ENCODE assay signal across 8 cellular contexts in genomic region chr21:44175189-44175588, GRCh38. TPM values are rescaled to one million over a fixed set of nuclear protein-coding genes. Genes with fewer than 3 reads are reported as not detected.
A peak's percentile ranks its signal among the peaks of the same experiment; 100 is the strongest.
DNase-seq lines count a peak whose midpoint lies in the region; ATAC-seq, FAIRE-seq and TF ChIP-seq lines count a peak whose summit lies in the region.
"Not testable (repeated sequence)": the region's sequence is repeated elsewhere in the genome, so short reads cannot be mapped to it uniquely, and the experiment has no call there.

No MANE protein-coding gene starts in this region.

- in situ Hi-C loops in K562 (cut with MboI), result not testable (repeated sequence)

- DNase-seq in GM12865 (ENCODE audit: low read depth) (peak; percentile 8), left cardiac atrium (peak; percentile 12)
- DNase-seq in K562 (ENCODE audit: extremely low read depth in 1 of 4, low spot score in 3 of 4); naive thymus-derived CD4-positive, alpha-beta T cell: not testable (repeated sequence)

- H3K79me2 ChIP-seq in K562 (ENCODE audit: control insufficient read depth, insufficient read depth, low read length), result not testable (repeated sequence)

- H3K27me3 ChIP-seq in K562 (ENCODE audit: control insufficient read depth in 2 of 2, insufficient read depth in 2 of 2, low read length in 2 of 2); naive thymus-derived CD4-positive, alpha-beta T cell (ENCODE audit: control insufficient read depth in 2 of 2, insufficient read depth in 2 of 2, low read length in 2 of 2): not testable (repeated sequence)

- BruUV-seq in K562 (replicated peaks; lab: Mats Ljungman, UMichigan), result not testable (repeated sequence)

- CTCF ChIA-PET in K562 (lab: Yijun Ruan, JAX; ENCODE audit: low intra/inter-chr PET ratio); naive thymus-derived CD4-positive, alpha-beta T cell (lab: Charles Lee): not testable (repeated sequence)

- TF ChIP-seq RAD21 in K562 (CRISPR knock-in tag; conservative IDR thresholded peaks at IDR 0.05 in 1 of 2, IDR thresholded peaks at IDR 0.05 in 1 of 2), result not testable (repeated sequence)

- not testable (repeated sequence) for H3K9me1 ChIP-seq in K562 (ENCODE audit: control insufficient read depth, insufficient read depth, low read length)

- H3K4me1 Mint-ChIP-seq in naive thymus-derived CD4-positive, alpha-beta T cell, result not testable (repeated sequence)

- not testable (repeated sequence) for H3K27me3 Mint-ChIP-seq in naive thymus-derived CD4-positive, alpha-beta T cell

- POLR2A ChIA-PET in K562 (lab: Yijun Ruan, JAX); naive thymus-derived CD4-positive, alpha-beta T cell (lab: Charles Lee): not testable (repeated sequence)

- TF ChIP-seq POLR2A in K562 (conservative IDR thresholded peaks at IDR 0.05), result not testable (repeated sequence)

- H3K4me3 Mint-ChIP-seq in naive thymus-derived CD4-positive, alpha-beta T cell, result not testable (repeated sequence)

- not testable (repeated sequence) for H3K4me2 ChIP-seq in K562 (ENCODE audit: insufficient read depth, low read length)

- H3K9ac ChIP-seq in K562 (ENCODE audit: insufficient read depth in 1 of 2, low read depth in 2 of 2, low read length in 2 of 2), result not testable (repeated sequence)

- no CpG with 5 or more reads among the region's 17 CpGs for WGBS in K562 (ENCODE audit: insufficient coverage, low coverage, missing lambda C conversion rate)

- H3K27ac ChIP-seq in K562 (ENCODE audit: extremely low read depth, low read depth, low read length); naive thymus-derived CD4-positive, alpha-beta T cell (ENCODE audit: low read depth, low read length): not testable (repeated sequence)

- not testable (repeated sequence) for H3K4me3 ChIP-seq in GM12865 (ENCODE audit: low read depth, low read length); K562; naive thymus-derived CD4-positive, alpha-beta T cell (ENCODE audit: low read length)

- intact Hi-C loops in K562 (cut with micrococcal nuclease); left cardiac atrium (cut with DNase I); naive thymus-derived CD4-positive, alpha-beta T cell (cut with micrococcal nuclease): not testable (repeated sequence)

- not testable (repeated sequence) for H4K20me1 ChIP-seq in K562 (replicated peaks; ENCODE audit: control insufficient read depth, insufficient read depth, low read length)

- not testable (repeated sequence) for H3K27ac Mint-ChIP-seq in naive thymus-derived CD4-positive, alpha-beta T cell

- not testable (repeated sequence) for H3K36me3 ChIP-seq in K562 (ENCODE audit: control insufficient read depth, insufficient read depth, low read length); naive thymus-derived CD4-positive, alpha-beta T cell (ENCODE audit: control insufficient read depth in 2 of 3, insufficient read depth in 3 of 3, low read length in 3 of 3)

- not testable (repeated sequence) for H3K9me3 Mint-ChIP-seq in naive thymus-derived CD4-positive, alpha-beta T cell

- not testable (repeated sequence) for H2AFZ ChIP-seq in K562 (ENCODE audit: low read depth, low read length)

- H3K9me3 ChIP-seq in K562 (replicated peaks; ENCODE audit: control insufficient read depth, insufficient read depth, low read depth, low read length); naive thymus-derived CD4-positive, alpha-beta T cell (ENCODE audit: control insufficient read depth in 2 of 3, low read length in 3 of 3): not testable (repeated sequence)

- TF ChIP-seq EP300 in K562 (IDR thresholded peaks at IDR 0.05; ENCODE audit: low read length), result not testable (repeated sequence)

- H3K4me1 ChIP-seq in K562 (replicated peaks in 1 of 2; ENCODE audit: control insufficient read depth in 2 of 2, insufficient read depth in 2 of 2, low read length in 2 of 2); naive thymus-derived CD4-positive, alpha-beta T cell (ENCODE audit: control insufficient read depth in 2 of 2, insufficient read depth in 2 of 2, low read length in 2 of 2): not testable (repeated sequence)

- ATAC-seq in GM19035 (IDR thresholded peaks at IDR 0.05; ENCODE audit: unreplicated experiment), result peak; percentile 67
- peak; percentile 57 for ATAC-seq in GM21825 (IDR thresholded peaks at IDR 0.05; ENCODE audit: unreplicated experiment)
- ATAC-seq in HG02852 (IDR thresholded peaks at IDR 0.05; ENCODE audit: unreplicated experiment), result peak; percentile 44
- ATAC-seq in HG03196 (IDR thresholded peaks at IDR 0.05; ENCODE audit: unreplicated experiment), result peak; percentile 54
- 0 out of 3 replicates have a peak, but pooled peaks have one; percentile 38 for ATAC-seq in K562
- ATAC-seq in left cardiac atrium, result peak; percentile 24 to 28
- peak; percentile 84 for ATAC-seq in naive thymus-derived CD4-positive, alpha-beta T cell

- TF ChIP-seq CTCF in GM12865 (IDR thresholded peaks at IDR 0.05; ENCODE audit: insufficient read depth, low read depth, low read length, missing control alignments); K562 (IDR thresholded peaks at IDR 0.05 in 2 of 3, conservative IDR thresholded peaks at IDR 0.05 in 1 of 3; ENCODE audit: insufficient read depth in 2 of 3, low read depth in 1 of 3, low read length in 3 of 3): not testable (repeated sequence)

- not testable (repeated sequence) for FAIRE-seq in K562 (lab: Jason Lieb, UNC)

- H3K36me3 Mint-ChIP-seq in naive thymus-derived CD4-positive, alpha-beta T cell, result not testable (repeated sequence)

RNA-seq across cellular contexts. Expression of gene GATD3, which starts 41.7 kb away (rescaled TPM):
- 125 and 198 TPM in 2 replicates for total RNA-seq in K562 (2011; cell fraction: chromatin; rRNA removed; ENCODE audit: low replicate concordance)
- total RNA-seq in K562 (2011; cell fraction: nucleolus; rRNA removed), result 96.3 and 112 TPM in 2 replicates
- total RNA-seq in K562 (2011; cell fraction: nucleoplasm; rRNA removed), result 120 and 121 TPM in 2 replicates
- 45.4 and 64.8 TPM in 2 replicates for total RNA-seq in K562 (2014; rRNA removed)
- total RNA-seq in K562 (2014; rRNA removed; fragmentation: Illumina TruSeq; extraction: Trizol), result 20.4 and 26.6 TPM in 2 replicates
- total RNA-seq in K562 (2015; rRNA removed; fragmentation: Illumina TruSeq; extraction: Trizol), result 37.8 and 39.5 TPM in 2 replicates
- 70.1 and 77.0 TPM in 2 replicates for total RNA-seq in K562 (2021)
- 45.4 and 47.3 TPM in 2 replicates for polyA plus RNA-seq in K562 (2011; rRNA removed)
- polyA plus RNA-seq in K562 (2011; cell fraction: cytosol; rRNA removed), result 50.0 and 94.6 TPM in 2 replicates
- 97.1 and 134 TPM in 2 replicates for polyA plus RNA-seq in K562 (2011; cell fraction: nucleus; rRNA removed)
- 55.4 and 77.7 TPM in 2 replicates for polyA plus RNA-seq in K562 (2012)
- polyA plus RNA-seq in K562 (2014; fragmentation: Illumina TruSeq; extraction: Trizol), result 25.3 and 36.6 TPM in 2 replicates
- 10 to 100 TPM; 11.2 to 24.9 TPM for polyA plus RNA-seq in K562 (2014; fragmentation: Nextera tagmentation; extraction: Ambion mirVana)
- polyA plus RNA-seq in K562 (2014; rRNA removed), result 65.4 and 78.6 TPM in 2 replicates
- 22.0 and 25.5 TPM in 2 replicates for polyA minus RNA-seq in K562 (2011; rRNA and poly(A)+ RNA removed)
- 21.8 and 29.4 TPM in 2 replicates for polyA minus RNA-seq in K562 (2011; cell fraction: cytosol; rRNA and poly(A)+ RNA removed)
- 43.9 and 44.2 TPM in 2 replicates for polyA minus RNA-seq in K562 (2011; cell fraction: nucleus; rRNA and poly(A)+ RNA removed)
- total RNA-seq in left cardiac atrium, result 10 to 100 TPM in 1 of 2 donors, 1 to 10 TPM in 1; 8.9 to 75.9 TPM
- total RNA-seq in naive thymus-derived CD4-positive, alpha-beta T cell, result 10 to 100 TPM; 13.3 to 47.8 (median 46.5) TPM
- 10 to 100 TPM; 51.2 to 56.8 TPM for polyA plus RNA-seq in naive thymus-derived CD4-positive, alpha-beta T cell

Comparison
In these comparisons a context has a peak if more than half of its experiments do, and no peak if none do; other contexts are left out.
1. ATAC-seq: peak in every context shown above with its lines; median percentile 84 in naive thymus-derived CD4-positive, alpha-beta T cell; 67 in GM19035; 57 in GM21825; 54 in HG03196; 44 in HG02852; 38 in K562; 26 in left cardiac atrium.